In the genomic region with DNA sequence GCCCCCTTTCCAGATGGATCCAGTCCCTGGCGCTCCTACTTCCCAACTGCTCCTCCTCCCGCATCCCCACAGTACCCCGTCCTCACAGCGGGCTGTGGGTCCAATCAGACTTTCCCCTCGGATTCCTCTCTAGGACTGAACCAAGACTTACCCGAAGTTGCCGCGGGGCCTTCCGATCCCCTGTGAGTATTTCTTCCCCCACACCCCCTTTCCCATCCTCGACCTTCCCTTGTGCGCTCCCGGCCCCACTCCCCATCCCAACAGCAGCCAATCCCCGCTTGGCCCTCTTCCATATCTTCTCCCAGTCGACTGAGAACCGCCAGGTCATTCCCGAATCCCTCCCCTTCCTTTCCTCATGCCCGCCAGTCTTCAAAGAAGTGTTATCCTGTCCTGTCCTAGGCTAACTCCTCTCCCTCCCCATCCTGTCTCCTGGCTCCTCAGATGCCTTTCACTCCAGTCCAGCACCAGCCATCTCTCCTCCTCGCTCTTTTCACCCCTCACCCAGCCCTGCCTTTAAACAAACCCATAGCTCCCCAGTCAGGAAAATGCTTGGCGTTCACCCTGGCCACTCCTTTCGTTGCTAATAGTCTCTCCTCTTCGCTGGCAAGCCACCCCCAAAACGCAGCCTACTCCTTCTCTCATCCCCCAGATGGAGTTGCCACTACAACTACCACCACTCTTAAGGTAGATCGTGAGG, we compare ENCODE assay signal across 8 cellular contexts. TPM values are rescaled to one million over a fixed set of nuclear protein-coding genes. Genes with fewer than 3 reads are reported as not detected.
DNase-seq lines count a peak whose midpoint lies in the region; ATAC-seq and TF ChIP-seq lines count a peak whose summit lies in the region.

No MANE protein-coding gene starts in this region.

- CTCF ChIA-PET in BJ (lab: Yijun Ruan, JAX) = interaction anchor here (0.9 to 1.2 kb wide), 2 partner anchors 18 to 21 kb away, joined by 3 to 5 read pairs; no protein-coding TSS in a partner anchor

- POLR2A ChIA-PET in BJ (lab: Charles Lee) = no interaction called here

- H3K4me3 Mint-ChIP-seq in H9 = peak overlapping the region; percentile 88 to 97

- H2BK5ac ChIP-seq in H9 (ENCODE audit: insufficient read length, low read length) = no peak overlapping the region

- H3K23me2 ChIP-seq in H9 (ENCODE audit: insufficient read length, low read depth, low read length, poor library complexity, severe bottlenecking) = peaks cover 13% of the 10 kb centered on the region

- no peak overlapping the region for H4K5ac ChIP-seq in H9 (ENCODE audit: insufficient read length, low read depth, low read length)

- no peak overlapping the region for H2AK5ac ChIP-seq in H9 (ENCODE audit: insufficient read length, low read length)

- no peak overlapping the region for H3K27ac ChIP-seq in H9 (ENCODE audit: insufficient read length, low read depth, low read length)
- H3K27ac ChIP-seq in neutrophil = peak overlapping the region; percentile 85

- H3K27me3 ChIP-seq in BJ (ENCODE audit: control insufficient read depth, insufficient read depth, low read length) (no peaks in the 10 kb centered on the region), H9 (ENCODE audit: insufficient read depth, low read length) (no peaks in the 10 kb centered on the region), neutrophil (no peaks in the 10 kb centered on the region)

- H3K27ac Mint-ChIP-seq in H9 = peak overlapping the region; percentile 94 to 98 (median 97)

- no peak overlapping the region; the same call in none of the 2 replicates for H3K14ac ChIP-seq in H9 (ENCODE audit: insufficient read depth, low read length)

- peak overlapping the region; percentile 63 for H3K4me2 ChIP-seq in H9 (ENCODE audit: insufficient read depth, insufficient read length, low read length)

- H2BK12ac ChIP-seq in H9 (ENCODE audit: insufficient read length, low read depth, low read length) = no peak overlapping the region

- H4K91ac ChIP-seq in H9 (ENCODE audit: insufficient read length, low read depth, low read length) = no peak overlapping the region

- H4K20me1 ChIP-seq in H9 (ENCODE audit: control insufficient read depth, insufficient read depth, insufficient read length) = no peaks in the 10 kb centered on the region

- ATAC-seq in HG03095 (IDR thresholded peaks at IDR 0.05; ENCODE audit: unreplicated experiment) = no peak

- H2BK20ac ChIP-seq in H9 (ENCODE audit: low read depth, low read length, poor library complexity, severe bottlenecking) = no peak overlapping the region

- no CpG with 5 or more reads among the region's 23 CpGs for WGBS in H9 (ENCODE audit: extremely low coverage, insufficient read length, low lambda C conversion rate)

- no peak overlapping the region for H4K8ac ChIP-seq in H9 (replicated peaks; ENCODE audit: insufficient read length, low read depth, low read length)

- peak overlapping the region; percentile 61 for H3K9ac ChIP-seq in H9 (ENCODE audit: extremely low read depth, insufficient read length, low read length)

- TF ChIP-seq CTCF in BJ (IDR thresholded peaks at IDR 0.05; ENCODE audit: insufficient read depth, low read depth, low read length) (no peak), H9 (conservative IDR thresholded peaks at IDR 0.05) (no peak), WI38 (IDR thresholded peaks at IDR 0.05; ENCODE audit: low read depth, low read length) (no peak), fibroblast of the aortic adventitia (IDR thresholded peaks at IDR 0.05; ENCODE audit: insufficient read depth, low read length) (no peak), neutrophil (IDR thresholded peaks at IDR 0.05) (no peak)

- peak overlapping the region; percentile 12 for H3K18ac ChIP-seq in H9 (ENCODE audit: insufficient read length, low read depth, low read length)

- H3K56ac ChIP-seq in H9 (ENCODE audit: insufficient read length, low read depth, low read length) = no peak overlapping the region

- H3K9me3 ChIP-seq in H9 (ENCODE audit: control insufficient read depth, low read depth, low read length) (no peaks in the 10 kb centered on the region), neutrophil (no peaks in the 10 kb centered on the region)

- H3K4ac ChIP-seq in H9 (ENCODE audit: low read depth, low read length) = no peak overlapping the region

- H2BK15ac ChIP-seq in H9 (ENCODE audit: low read depth, low read length) = no peak overlapping the region

- no peak overlapping the region for H3K23ac ChIP-seq in H9 (ENCODE audit: insufficient read length, low read depth, low read length)

- no peak overlapping the region for H2BK120ac ChIP-seq in H9 (ENCODE audit: low read depth, low read length, poor library complexity, severe bottlenecking)

- H3K9me3 Mint-ChIP-seq in H9 = peaks cover 0 to 4% of the 10 kb centered on the region in 2 experiments; a peak in 1 of 5 replicates

- peaks cover 3 to 23% (median 12%) of the 10 kb centered on the region in 3 experiments; a peak in 5 of 7 replicates for H3K36me3 Mint-ChIP-seq in H9 (ENCODE audit: insufficient read depth in 1 of 3, low read depth in 3 of 3)

- H2AFZ ChIP-seq in H9 (ENCODE audit: low read length) = no peak overlapping the region

- H3K4me1 ChIP-seq in H9 (ENCODE audit: insufficient read depth, low read length) (no peaks in the 10 kb centered on the region; the same call in 1 of the 2 replicates), neutrophil (ENCODE audit: control insufficient read depth in 1 of 2, insufficient read depth in 1 of 2, low read depth in 1 of 2, low read length in 1 of 2) (peaks cover 19 to 21% of the 10 kb centered on the region in 2 experiments)

- H3K79me1 ChIP-seq in H9 (ENCODE audit: insufficient read depth, low read depth, low read length, poor library complexity, severe bottlenecking) = no peaks in the 10 kb centered on the region

- no peak overlapping the region for H3T11ph ChIP-seq in H9 (ENCODE audit: low read length)

- H3K4me3 ChIP-seq in BJ (ENCODE audit: low read depth, low read length) = peak overlapping the region; percentile 91
- peak overlapping the region; percentile 99 for H3K4me3 ChIP-seq in WI38 (ENCODE audit: low read depth, low read length)
- peak overlapping the region; percentile 90 for H3K4me3 ChIP-seq in fibroblast of the aortic adventitia (ENCODE audit: low read depth, low read length)
- peak overlapping the region; percentile 79 to 87 for H3K4me3 ChIP-seq in neutrophil (ENCODE audit: low read depth in 1 of 2, low read length in 1 of 2)

- DNase-seq in BJ (ENCODE audit: low read depth) (no peak), H9 (peak; percentile 63), fibroblast of the aortic adventitia (ENCODE audit: low read depth) (peak; percentile 53), Kasumi-1 (lab: John Stamatoyannopoulos, UW) (no peak), activated gamma-delta T cell (lab: John Stamatoyannopoulos, UW) (no peak)

- H3K79me2 ChIP-seq in H9 (ENCODE audit: insufficient read depth, low read length) = no peaks in the 10 kb centered on the region

- no peaks in the 10 kb centered on the region; the same call in 1 of the 2 replicates for H3K27me3 Mint-ChIP-seq in H9 (ENCODE audit: low read depth)

- peaks cover 8% of the 10 kb centered on the region for H3K36me3 ChIP-seq in BJ (ENCODE audit: control insufficient read depth, insufficient read depth, low read length)
- peaks cover 18% of the 10 kb centered on the region for H3K36me3 ChIP-seq in neutrophil

- H3K4me1 Mint-ChIP-seq in H9 = peaks cover 10 to 16% of the 10 kb centered on the region in 2 experiments

RNA-seq across cellular contexts. Expression of a gene that starts 0.6 kb away (rescaled TPM):
- 76.4 and 77.4 TPM in 2 replicates for polyA plus RNA-seq in BJ (2011; rRNA removed)
- polyA minus RNA-seq in BJ (2011; rRNA and poly(A)+ RNA removed) = 13.5 and 14.6 TPM in 2 replicates
- total RNA-seq in H9 (2021) (25.0 and 25.6 TPM in 2 replicates), fibroblast of the aortic adventitia (ENCODE audit: low replicate concordance) (21.5 and 35.2 TPM in 2 replicates)

RNA-seq across cellular contexts. Expression of a gene that starts 0.9 kb away (rescaled TPM):
- polyA plus RNA-seq in BJ (2011; rRNA removed) = 86.6 and 91.1 TPM in 2 replicates
- polyA minus RNA-seq in BJ (2011; rRNA and poly(A)+ RNA removed) = 52.6 and 60.6 TPM in 2 replicates
- total RNA-seq in H9 (2021) = 44.2 and 51.0 TPM in 2 replicates
- total RNA-seq in fibroblast of the aortic adventitia (ENCODE audit: low replicate concordance) = 63.5 and 108 TPM in 2 replicates

RNA-seq across cellular contexts. Expression of a gene that starts 45.5 kb away (rescaled TPM):
- polyA plus RNA-seq in BJ (2011; rRNA removed) = 20.6 and 25.9 TPM in 2 replicates
- polyA minus RNA-seq in BJ (2011; rRNA and poly(A)+ RNA removed) = 14.6 and 29.9 TPM in 2 replicates
- total RNA-seq in H9 (2021) (38.3 and 39.8 TPM in 2 replicates), fibroblast of the aortic adventitia (ENCODE audit: low replicate concordance) (13.6 and 26.2 TPM in 2 replicates)

RNA-seq across cellular contexts. Expression of a gene that starts 45.9 kb away (rescaled TPM):
- polyA plus RNA-seq in BJ (2011; rRNA removed) = 27.3 and 34.6 TPM in 2 replicates
- 20.1 and 24.8 TPM in 2 replicates for polyA minus RNA-seq in BJ (2011; rRNA and poly(A)+ RNA removed)
- total RNA-seq in H9 (2021) = 34.8 and 38.4 TPM in 2 replicates
- 13.5 and 34.9 TPM in 2 replicates for total RNA-seq in fibroblast of the aortic adventitia (ENCODE audit: low replicate concordance)

Comparison
In these comparisons a context has a peak if more than half of its experiments do, and no peak if none do; other contexts are left out.
1. DNase-seq: peak in H9 (single experiment) and fibroblast of the aortic adventitia (single experiment); none in BJ (single experiment), Kasumi-1 (0 of 2) and activated gamma-delta T cell (single experiment).
2. Peak in every context shown above with its lines, with median percentiles within 50 percentile points of each other: H3K4me3 ChIP-seq.